ENCODE assay signal across 1 cellular context in the genomic region with DNA sequence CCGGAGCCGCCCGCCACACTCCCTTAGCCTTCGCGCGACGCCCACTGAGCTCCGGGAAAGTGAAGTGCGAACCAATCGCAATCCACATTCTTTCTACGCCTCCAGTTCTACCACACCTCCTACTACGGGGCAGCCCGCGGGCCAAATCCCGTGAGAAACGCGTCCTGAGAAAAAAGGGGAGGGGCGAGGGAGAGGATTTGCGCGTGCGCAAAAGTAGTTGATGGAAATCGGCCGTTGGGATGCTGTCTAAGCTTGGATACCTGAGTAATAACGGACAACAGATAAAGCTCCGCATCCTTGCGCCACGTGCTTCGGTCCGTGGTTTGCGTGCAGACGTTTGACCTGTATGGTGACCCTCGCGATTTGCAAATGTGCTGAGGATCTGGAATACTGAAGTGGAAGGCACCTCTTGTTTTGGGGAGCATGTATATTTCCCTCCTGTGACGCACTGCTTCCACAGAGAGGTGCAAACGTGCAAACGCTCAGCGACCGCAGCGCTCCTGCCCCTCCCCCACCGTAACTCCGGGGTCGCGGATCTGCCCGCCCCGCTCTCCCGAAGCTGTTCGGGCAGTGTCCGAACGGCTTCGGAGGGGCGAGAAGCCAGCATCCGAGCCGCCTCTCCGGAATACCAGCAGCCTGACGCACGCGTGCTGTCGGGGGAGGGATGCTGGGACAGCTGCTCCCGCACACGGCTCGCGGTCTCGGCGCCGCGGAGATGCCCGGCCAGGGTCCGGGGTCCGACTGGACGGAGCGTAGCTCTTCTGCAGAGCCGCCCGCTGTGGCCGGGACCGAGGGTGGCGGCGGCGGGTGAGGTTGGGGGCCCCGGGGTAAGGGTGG.
TF ChIP-seq lines count a peak whose summit lies in the region.

A gene with protein sequence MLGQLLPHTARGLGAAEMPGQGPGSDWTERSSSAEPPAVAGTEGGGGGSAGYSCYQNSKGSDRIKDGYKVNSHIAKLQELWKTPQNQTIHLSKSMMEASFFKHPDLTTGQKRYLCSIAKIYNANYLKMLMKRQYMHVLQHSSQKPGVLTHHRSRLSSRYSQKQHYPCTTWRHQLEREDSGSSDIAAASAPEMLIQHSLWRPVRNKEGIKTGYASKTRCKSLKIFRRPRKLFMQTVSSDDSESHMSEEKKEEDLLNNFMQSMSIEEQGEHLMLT (plus strand): TSS at position 634 of the 837 bp plus-strand sequence. CDS start 31 bp downstream, at position 665.
Gene GPN3 (minus strand): TSS at position 46 of the 837 bp plus-strand sequence. CDS start 54 bp downstream, outside the sequence.

TF ChIP-seq in K562, 482 proteins besides CTCF, POLR2A, EP300 and RAD21 (continued from another document and continues in another):
- TF ChIP-seq THAP12 (CRISPR knock-in tag; IDR thresholded peaks at IDR 0.05) (peak; percentile 81; the same call in 1 of the 2 replicates), ARID1B (IDR thresholded peaks at IDR 0.05) (peak; percentile 38; the same call in 1 of the 2 replicates), DIDO1 (tag; IDR thresholded peaks at IDR 0.05; ENCODE audit: low read depth) (no peak), ARID2 (IDR thresholded peaks at IDR 0.05) (no peak), BRF2 (IDR thresholded peaks at IDR 0.05; ENCODE audit: borderline replicate concordance, insufficient read depth, insufficient read length) (no peak), ZNF197 (CRISPR knock-in tag; IDR thresholded peaks at IDR 0.05; ENCODE audit: low read depth) (0 out of 2 replicates have a peak, but pooled peaks have one; percentile 68), ZC3H4 (CRISPR knock-in tag; IDR thresholded peaks at IDR 0.05; ENCODE audit: borderline replicate concordance) (no peak), ZBTB40 (IDR thresholded peaks at IDR 0.05) (no peak), ZBTB40 (CRISPR knock-in tag; IDR thresholded peaks at IDR 0.05) (no peak), RBBP5 (IDR thresholded peaks at IDR 0.05; ENCODE audit: borderline replicate concordance, insufficient read depth, low read length, poor library complexity, severe bottlenecking) (peak; percentile 83), TAF1 (IDR thresholded peaks at IDR 0.05; ENCODE audit: control insufficient read depth, extremely low read depth, insufficient read depth, low read length, severe bottlenecking) (peak; percentile 92), TGIF2 (CRISPR knock-in tag; IDR thresholded peaks at IDR 0.05) (no peak; the same call in 1 of the 2 replicates), LEF1 (IDR thresholded peaks at IDR 0.05) (peak; percentile 89), SMARCA4 (IDR thresholded peaks at IDR 0.05) (no peak), CREBBP (IDR thresholded peaks at IDR 0.05; ENCODE audit: low read depth, low read length) (no peak), ZNF232 (CRISPR knock-in tag; IDR thresholded peaks at IDR 0.05) (0 out of 2 replicates have a peak, but pooled peaks have one; percentile 22)
- TF ChIP-seq, protein P1, sequence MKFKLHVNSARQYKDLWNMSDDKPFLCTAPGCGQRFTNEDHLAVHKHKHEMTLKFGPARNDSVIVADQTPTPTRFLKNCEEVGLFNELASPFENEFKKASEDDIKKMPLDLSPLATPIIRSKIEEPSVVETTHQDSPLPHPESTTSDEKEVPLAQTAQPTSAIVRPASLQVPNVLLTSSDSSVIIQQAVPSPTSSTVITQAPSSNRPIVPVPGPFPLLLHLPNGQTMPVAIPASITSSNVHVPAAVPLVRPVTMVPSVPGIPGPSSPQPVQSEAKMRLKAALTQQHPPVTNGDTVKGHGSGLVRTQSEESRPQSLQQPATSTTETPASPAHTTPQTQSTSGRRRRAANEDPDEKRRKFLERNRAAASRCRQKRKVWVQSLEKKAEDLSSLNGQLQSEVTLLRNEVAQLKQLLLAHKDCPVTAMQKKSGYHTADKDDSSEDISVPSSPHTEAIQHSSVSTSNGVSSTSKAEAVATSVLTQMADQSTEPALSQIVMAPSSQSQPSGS (CRISPR knock-in tag; IDR thresholded peaks at IDR 0.05): 0 out of 2 replicates have a peak, but pooled peaks have one; percentile 23
- TF ChIP-seq, protein P2, sequence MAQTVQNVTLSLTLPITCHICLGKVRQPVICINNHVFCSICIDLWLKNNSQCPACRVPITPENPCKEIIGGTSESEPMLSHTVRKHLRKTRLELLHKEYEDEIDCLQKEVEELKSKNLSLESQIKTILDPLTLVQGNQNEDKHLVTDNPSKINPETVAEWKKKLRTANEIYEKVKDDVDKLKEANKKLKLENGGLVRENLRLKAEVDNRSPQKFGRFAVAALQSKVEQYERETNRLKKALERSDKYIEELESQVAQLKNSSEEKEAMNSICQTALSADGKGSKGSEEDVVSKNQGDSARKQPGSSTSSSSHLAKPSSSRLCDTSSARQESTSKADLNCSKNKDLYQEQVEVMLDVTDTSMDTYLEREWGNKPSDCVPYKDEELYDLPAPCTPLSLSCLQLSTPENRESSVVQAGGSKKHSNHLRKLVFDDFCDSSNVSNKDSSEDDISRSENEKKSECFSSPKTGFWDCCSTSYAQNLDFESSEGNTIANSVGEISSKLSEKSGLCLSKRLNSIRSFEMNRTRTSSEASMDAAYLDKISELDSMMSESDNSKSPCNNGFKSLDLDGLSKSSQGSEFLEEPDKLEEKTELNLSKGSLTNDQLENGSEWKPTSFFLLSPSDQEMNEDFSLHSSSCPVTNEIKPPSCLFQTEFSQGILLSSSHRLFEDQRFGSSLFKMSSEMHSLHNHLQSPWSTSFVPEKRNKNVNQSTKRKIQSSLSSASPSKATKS (CRISPR knock-in tag; IDR thresholded peaks at IDR 0.05): no peak
- TF ChIP-seq, protein P3, sequence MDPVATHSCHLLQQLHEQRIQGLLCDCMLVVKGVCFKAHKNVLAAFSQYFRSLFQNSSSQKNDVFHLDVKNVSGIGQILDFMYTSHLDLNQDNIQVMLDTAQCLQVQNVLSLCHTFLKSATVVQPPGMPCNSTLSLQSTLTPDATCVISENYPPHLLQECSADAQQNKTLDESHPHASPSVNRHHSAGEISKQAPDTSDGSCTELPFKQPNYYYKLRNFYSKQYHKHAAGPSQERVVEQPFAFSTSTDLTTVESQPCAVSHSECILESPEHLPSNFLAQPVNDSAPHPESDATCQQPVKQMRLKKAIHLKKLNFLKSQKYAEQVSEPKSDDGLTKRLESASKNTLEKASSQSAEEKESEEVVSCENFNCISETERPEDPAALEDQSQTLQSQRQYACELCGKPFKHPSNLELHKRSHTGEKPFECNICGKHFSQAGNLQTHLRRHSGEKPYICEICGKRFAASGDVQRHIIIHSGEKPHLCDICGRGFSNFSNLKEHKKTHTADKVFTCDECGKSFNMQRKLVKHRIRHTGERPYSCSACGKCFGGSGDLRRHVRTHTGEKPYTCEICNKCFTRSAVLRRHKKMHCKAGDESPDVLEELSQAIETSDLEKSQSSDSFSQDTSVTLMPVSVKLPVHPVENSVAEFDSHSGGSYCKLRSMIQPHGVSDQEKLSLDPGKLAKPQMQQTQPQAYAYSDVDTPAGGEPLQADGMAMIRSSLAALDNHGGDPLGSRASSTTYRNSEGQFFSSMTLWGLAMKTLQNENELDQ (CRISPR knock-in tag; IDR thresholded peaks at IDR 0.05; ENCODE audit: borderline replicate concordance): peak; percentile 22; the same call in 1 of the 2 replicates
- TF ChIP-seq, protein P4, sequence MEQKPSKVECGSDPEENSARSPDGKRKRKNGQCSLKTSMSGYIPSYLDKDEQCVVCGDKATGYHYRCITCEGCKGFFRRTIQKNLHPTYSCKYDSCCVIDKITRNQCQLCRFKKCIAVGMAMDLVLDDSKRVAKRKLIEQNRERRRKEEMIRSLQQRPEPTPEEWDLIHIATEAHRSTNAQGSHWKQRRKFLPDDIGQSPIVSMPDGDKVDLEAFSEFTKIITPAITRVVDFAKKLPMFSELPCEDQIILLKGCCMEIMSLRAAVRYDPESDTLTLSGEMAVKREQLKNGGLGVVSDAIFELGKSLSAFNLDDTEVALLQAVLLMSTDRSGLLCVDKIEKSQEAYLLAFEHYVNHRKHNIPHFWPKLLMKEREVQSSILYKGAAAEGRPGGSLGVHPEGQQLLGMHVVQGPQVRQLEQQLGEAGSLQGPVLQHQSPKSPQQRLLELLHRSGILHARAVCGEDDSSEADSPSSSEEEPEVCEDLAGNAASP (IDR thresholded peaks at IDR 0.05): no peak
